In the genomic region with DNA sequence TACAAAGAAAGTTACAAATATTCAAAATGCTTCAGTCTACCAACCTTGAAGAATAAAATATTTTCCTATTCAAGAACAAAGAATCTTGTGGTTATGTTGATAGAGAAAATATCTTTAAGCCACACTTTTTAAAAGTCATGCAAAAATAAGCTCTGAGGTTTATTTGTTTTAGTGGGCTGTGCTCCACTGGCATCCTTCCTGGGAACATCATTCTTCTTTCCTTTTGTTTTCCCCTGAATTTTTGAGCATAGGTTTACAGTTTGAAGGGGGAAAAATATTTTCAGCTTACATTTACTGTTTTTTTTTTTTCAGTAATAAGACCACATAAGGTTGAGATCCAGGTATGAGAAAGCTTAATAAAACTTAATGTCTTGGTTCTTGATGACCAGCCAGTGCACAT, we compare ENCODE assay signal across 8 cellular contexts.
A peak's percentile ranks its signal among the peaks of the same experiment; 100 is the strongest.
DNase-seq lines count a peak whose midpoint lies in the region; ATAC-seq, FAIRE-seq and TF ChIP-seq lines count a peak whose summit lies in the region.

No MANE protein-coding gene starts in this region.

- TF ChIP-seq CTCF in Calu3 (IDR thresholded peaks at IDR 0.05; ENCODE audit: unreplicated experiment), result no peak
- TF ChIP-seq CTCF in MM.1S (IDR thresholded peaks at IDR 0.05; ENCODE audit: low read length), result no peak
- no peak for TF ChIP-seq CTCF in H1 (IDR thresholded peaks at IDR 0.05; ENCODE audit: control extremely low read depth in 1 of 3, insufficient read depth in 1 of 3, low read depth in 1 of 3, low read length in 3 of 3)
- no peak for TF ChIP-seq CTCF in parathyroid adenoma (IDR thresholded peaks at IDR 0.05)
- no peak for TF ChIP-seq CTCF in lower lobe of right lung (IDR thresholded peaks at IDR 0.05)

- ATAC-seq in lower lobe of right lung, result no peak

- CTCF ChIA-PET in Calu3 (lab: Charles Lee), result interaction anchor here (0.6 to 0.7 kb wide), 2 partner anchors 14 to 1005 kb away, joined by 3 to 5 read pairs; no protein-coding TSS in a partner anchor
- CTCF ChIA-PET in H1 (lab: Charles Lee; ENCODE audit: partially characterized antibody), result interaction anchor here (0.8 to 1.5 kb wide), 4 partner anchors 24 to 108 kb away, joined by 3 to 5 read pairs (median 4); no protein-coding TSS in a partner anchor

- no peak overlapping the region for H2BK15ac ChIP-seq in H1 (ENCODE audit: low read length)

- H3F3A ChIP-seq in MM.1S (ENCODE audit: insufficient read depth, low read length), result peaks cover 15% of the 10 kb centered on the region

- H3K9me3 ChIP-seq in MM.1S (replicated peaks; ENCODE audit: insufficient read depth, low read length) (no peaks in the 10 kb centered on the region), H1 (ENCODE audit: insufficient read depth in 2 of 2, low read depth in 1 of 2, low read length in 1 of 2) (no peaks in the 10 kb centered on the region), parathyroid adenoma (ENCODE audit: control insufficient read depth, low read length) (no peaks in the 10 kb centered on the region), lower lobe of right lung (no peaks in the 10 kb centered on the region)

- H3K9ac ChIP-seq in MM.1S (ENCODE audit: low read length) (peak overlapping the region; percentile 38), H1 (replicated peaks in 1 of 4; ENCODE audit: extremely low read depth in 1 of 4, low read depth in 3 of 4, low read length in 3 of 4) (no peak overlapping the region), parathyroid adenoma (no peak overlapping the region)

- H3K27me3 ChIP-seq in MM.1S (replicated peaks; ENCODE audit: insufficient read depth, low read length) (no peaks in the 10 kb centered on the region), H1 (replicated peaks in 1 of 4; ENCODE audit: control insufficient read depth in 3 of 4, extremely low read depth in 1 of 4, insufficient read depth in 3 of 4, low read length in 3 of 4) (no peaks in the 10 kb centered on the region), parathyroid adenoma (ENCODE audit: control insufficient read depth, insufficient read depth, low read length) (no peaks in the 10 kb centered on the region), lower lobe of right lung (ENCODE audit: low read depth) (no peaks in the 10 kb centered on the region)

- H3K27ac Mint-ChIP-seq in Calu3 (ENCODE audit: unreplicated experiment), result peak overlapping the region; percentile 64

- H2BK120ac ChIP-seq in H1 (replicated peaks; ENCODE audit: low read depth, low read length), result no peak overlapping the region

- TF ChIP-seq POLR2A in H1 (IDR thresholded peaks at IDR 0.05; ENCODE audit: control extremely low read depth in 1 of 2, low read depth in 2 of 2, low read length in 2 of 2), result no peak

- DNase-seq in Calu3 (no peak), MM.1S (no peak), H1 (ENCODE audit: low read depth in 1 of 2, low spot score in 2 of 2) (no peak), NCI-H2081 (lab: John Stamatoyannopoulos, UW) (no peak), lower lobe of right lung (no peak), 8988T (no peak), posterior vena cava (ENCODE audit: low spot score) (no peak)

- no peaks in the 10 kb centered on the region for H3K23me2 ChIP-seq in H1 (ENCODE audit: low read depth, low read length)

- no peak overlapping the region; the same call in 1 of the 2 replicates for H2BK20ac ChIP-seq in H1 (ENCODE audit: low read length)

- peaks cover 22% of the 10 kb centered on the region for H3K4me1 ChIP-seq in MM.1S (ENCODE audit: low read length)
- peaks cover 1 to 15% (median 6%) of the 10 kb centered on the region in 4 experiments; a peak in 6 of 7 replicates for H3K4me1 ChIP-seq in H1 (replicated peaks in 1 of 4; ENCODE audit: control insufficient read depth in 3 of 4, insufficient read depth in 4 of 4, low read length in 3 of 4)
- H3K4me1 ChIP-seq in parathyroid adenoma, result peaks cover 11% of the 10 kb centered on the region
- H3K4me1 ChIP-seq in lower lobe of right lung, result peaks cover 14% of the 10 kb centered on the region

- no peak overlapping the region for H4K8ac ChIP-seq in H1 (ENCODE audit: extremely low read depth, insufficient read depth, low read length)

- no peak overlapping the region for H4K91ac ChIP-seq in H1 (replicated peaks; ENCODE audit: insufficient read length, low read length)

- H3K27ac ChIP-seq in MM.1S (ENCODE audit: low read length), result peak overlapping the region; percentile 86
- H3K27ac ChIP-seq in H1 (ENCODE audit: low read depth, low read length), result no peak overlapping the region
- H3K27ac ChIP-seq in parathyroid adenoma, result peak overlapping the region; percentile 30
- no peak overlapping the region for H3K27ac ChIP-seq in lower lobe of right lung

- no peak overlapping the region for H3K4ac ChIP-seq in H1 (replicated peaks; ENCODE audit: insufficient read length, low read depth, low read length)

- H3K79me2 ChIP-seq in MM.1S (ENCODE audit: low read length) (no peaks in the 10 kb centered on the region), H1 (ENCODE audit: control insufficient read depth in 1 of 2, insufficient read depth in 2 of 2, low read length in 2 of 2) (no peaks in the 10 kb centered on the region), parathyroid adenoma (no peaks in the 10 kb centered on the region)

- BruUV-seq in Calu3 (replicated peaks; lab: Mats Ljungman, UMichigan), result no TSS peak

- H3K36me3 Mint-ChIP-seq in Calu3 (ENCODE audit: insufficient read depth, unreplicated experiment), result no peaks in the 10 kb centered on the region

- H3K27me3 Mint-ChIP-seq in Calu3 (ENCODE audit: unreplicated experiment), result no peaks in the 10 kb centered on the region

- peaks cover 14% of the 10 kb centered on the region for H3K4me1 Mint-ChIP-seq in Calu3 (ENCODE audit: low read depth, unreplicated experiment)

- no peak for FAIRE-seq in H1 (lab: Jason Lieb, UNC)

- H3K23ac ChIP-seq in H1 (ENCODE audit: insufficient read length), result no peak overlapping the region

- TF ChIP-seq EP300 in H1 (IDR thresholded peaks at IDR 0.05; ENCODE audit: borderline replicate concordance in 1 of 2, low read depth in 2 of 2, low read length in 2 of 2), result no peak

- no peak overlapping the region for H2AK5ac ChIP-seq in H1 (ENCODE audit: low read depth, low read length)

- H3K36me3 ChIP-seq in MM.1S (replicated peaks; ENCODE audit: insufficient read depth, low read length), result no peaks in the 10 kb centered on the region
- no peaks in the 10 kb centered on the region for H3K36me3 ChIP-seq in H1 (ENCODE audit: control insufficient read depth in 2 of 4, insufficient read depth in 4 of 4, low read length in 3 of 4)
- H3K36me3 ChIP-seq in parathyroid adenoma (ENCODE audit: control insufficient read depth, insufficient read depth, low read length), result no peaks in the 10 kb centered on the region
- H3K36me3 ChIP-seq in lower lobe of right lung, result no peaks in the 10 kb centered on the region

- H4K20me1 ChIP-seq in MM.1S (ENCODE audit: insufficient read depth, low read length) (no peaks in the 10 kb centered on the region), H1 (replicated peaks in 1 of 2; ENCODE audit: control insufficient read depth in 1 of 2, insufficient read depth in 2 of 2, low read length in 2 of 2) (no peaks in the 10 kb centered on the region)

- TF ChIP-seq RAD21 in H1 (IDR thresholded peaks at IDR 0.05 in 1 of 2, conservative IDR thresholded peaks at IDR 0.05 in 1 of 2; ENCODE audit: low read depth in 2 of 2, low read length in 2 of 2), result no peak

- H3K4me2 ChIP-seq in MM.1S (ENCODE audit: low read depth, low read length) (peak overlapping the region; percentile 57), H1 (ENCODE audit: insufficient read depth in 1 of 2, low read depth in 2 of 2, low read length in 2 of 2) (peak overlapping the region; percentile 10 to 52; a peak in 1 of 4 replicates), parathyroid adenoma (ENCODE audit: low read length) (no peak overlapping the region)

- H3K79me1 ChIP-seq in H1 (ENCODE audit: low read depth, low read length), result no peaks in the 10 kb centered on the region

- no peak overlapping the region for H2AFZ ChIP-seq in MM.1S (ENCODE audit: low read length)
- 0 out of 2 replicates have a peak overlapping the region, but pooled peaks have one; percentile 3 for H2AFZ ChIP-seq in H1 (ENCODE audit: low read length)
- H2AFZ ChIP-seq in parathyroid adenoma, result peak overlapping the region; percentile 61

- no peak overlapping the region for H4K5ac ChIP-seq in H1 (ENCODE audit: insufficient read length, low read depth, low read length)

- peak overlapping the region; percentile 22 for H3K4me3 Mint-ChIP-seq in Calu3 (ENCODE audit: low read depth, unreplicated experiment)

- POLR2A ChIA-PET in H1 (lab: Charles Lee; ENCODE audit: partially characterized antibody), result interaction anchor here (0.8 to 1.2 kb wide), 2 partner anchors 58 to 70 kb away, joined by 3 read pairs; no protein-coding TSS in a partner anchor

- peak overlapping the region; percentile 19; the same call in 1 of the 2 replicates for H2BK5ac ChIP-seq in H1 (ENCODE audit: low read depth, low read length)

- H3K14ac ChIP-seq in H1 (ENCODE audit: insufficient read length), result no peak overlapping the region

- H3K9me3 Mint-ChIP-seq in Calu3 (ENCODE audit: low read depth, unreplicated experiment), result peaks cover 3% of the 10 kb centered on the region

- H3K56ac ChIP-seq in H1 (replicated peaks; ENCODE audit: insufficient read length, low read depth, low read length), result no peak overlapping the region

- peak overlapping the region; percentile 55; the same call in 1 of the 2 replicates for H2BK12ac ChIP-seq in H1 (ENCODE audit: low read depth, low read length)

- intact Hi-C loops in Calu3 (cut with micrococcal nuclease; ENCODE audit: unreplicated experiment), result no loop called here
- intact Hi-C loops in lower lobe of right lung (cut with DNase I), result no loop called here
- intact Hi-C loops in posterior vena cava (cut with DNase I), result loop anchor here (10.0 kb wide), 2 partner anchors 74 to 654 kb away; partner anchors contain the start of gene BACH2 (in 1 of the 2)

- H3K4me3 ChIP-seq in MM.1S (ENCODE audit: low read length) (peak overlapping the region; percentile 6; the same call in 1 of the 2 replicates), H1 (ENCODE audit: extremely low read depth in 1 of 4, insufficient read depth in 2 of 4, low read depth in 3 of 4, low read length in 4 of 4) (no peak overlapping the region), parathyroid adenoma (ENCODE audit: low read depth, low read length) (no peak overlapping the region), lower lobe of right lung (no peak overlapping the region)

- no peaks in the 10 kb centered on the region for H3K9me2 ChIP-seq in MM.1S (replicated peaks; ENCODE audit: insufficient read depth, low read length)

- H3K18ac ChIP-seq in H1 (ENCODE audit: extremely low read depth, low read length), result no peak overlapping the region

TF ChIP-seq in H1, 55 proteins besides CTCF, POLR2A, EP300 and RAD21 (continues in another document):
- TF ChIP-seq CBX5 (IDR thresholded peaks at IDR 0.05; ENCODE audit: low read depth, low read length), result no peak
- no peak for TF ChIP-seq RBBP5 (IDR thresholded peaks at IDR 0.05; ENCODE audit: borderline replicate concordance, low read depth, low read length)
- TF ChIP-seq MAFK (IDR thresholded peaks at IDR 0.05; ENCODE audit: low read depth, low read length), result no peak
- no peak for TF ChIP-seq TAF7 (optimal IDR thresholded peaks at IDR 0.05; ENCODE audit: borderline replicate concordance, low read depth, low read length)
- no peak for TF ChIP-seq KDM5A (IDR thresholded peaks at IDR 0.05; ENCODE audit: low read length)
- TF ChIP-seq SAP30 (IDR thresholded peaks at IDR 0.05; ENCODE audit: insufficient read depth, insufficient replicate concordance, low read length), result no peak
- TF ChIP-seq SRF (IDR thresholded peaks at IDR 0.05; ENCODE audit: low read depth, low read length), result no peak

Comparison
In these comparisons a context has a peak if more than half of its experiments do, and no peak if none do; other contexts are left out.
1. H3K27ac ChIP-seq: peak in MM.1S (single experiment) and parathyroid adenoma (single experiment); none in H1 (single experiment) and lower lobe of right lung (single experiment).
2. intact Hi-C loops: an anchor here in posterior vena cava (10.0 kb wide); none called in Calu3 and lower lobe of right lung.